Comparison of ENCODE assay signal across 7 cellular contexts in genomic region chr7:25098096-25099046, GRCh38. TPM values are rescaled to one million over a fixed set of nuclear protein-coding genes. Genes with fewer than 3 reads are reported as not detected.
DNase-seq lines count a peak whose midpoint lies in the region; ATAC-seq and TF ChIP-seq lines count a peak whose summit lies in the region.

No MANE protein-coding gene starts in this region.

- H3K27me3 Mint-ChIP-seq in chondrocyte (ENCODE audit: low read depth), result peaks cover 2% of the 10 kb centered on the region

- H3K4me3 Mint-ChIP-seq in chondrocyte (ENCODE audit: unreplicated experiment), result no peak overlapping the region

- TF ChIP-seq CTCF in GM12874 (IDR thresholded peaks at IDR 0.05; ENCODE audit: insufficient read depth, low read depth, low read length) (peak; percentile 86), chondrocyte (IDR thresholded peaks at IDR 0.05) (peak; percentile 93), left lung (IDR thresholded peaks at IDR 0.05) (peak; percentile 81 to 90)

- H3K9me3 ChIP-seq in left lung, result no peaks in the 10 kb centered on the region

- no peaks in the 10 kb centered on the region for H3K36me3 ChIP-seq in left lung

- no peaks in the 10 kb centered on the region for H3K27me3 ChIP-seq in left lung

- no peaks in the 10 kb centered on the region for H3K4me1 ChIP-seq in left lung

- no peak overlapping the region for H3K27ac ChIP-seq in left lung

- DNase-seq in NCI-H2227 treated with DMSO at 0.1 percent for 48 hours (lab: John Stamatoyannopoulos, UW) (peak; percentile 57), chondrocyte (ENCODE audit: low spot score) (no peak), left lung (peak in 1 of 2 donors; percentile 58)
- DNase-seq in stimulated activated CD4-positive, alpha-beta T cell treated with anti-CD3 and anti-CD28 coated beads, TNF-alpha, amount 100 ng/mL, for 1 hour (ENCODE audit: low read depth in 3 of 3, low spot score in 1 of 3), result peak; percentile 13 to 25 (median 25)

- peak; percentile 80 for ATAC-seq in HG02885 (IDR thresholded peaks at IDR 0.05; ENCODE audit: poor library complexity, unreplicated experiment)
- ATAC-seq in activated CD4-positive, CD25-positive, alpha-beta regulatory T cell treated with anti-CD3 and anti-CD28 coated beads, Interleukin-2, amount 50 U/mL, for 24 hours, result peak; percentile 49 to 69
- peak; percentile 84 for ATAC-seq in left lung

- H3K4me3 ChIP-seq in left lung, result no peak overlapping the region

- peaks cover 2% of the 10 kb centered on the region for H3K36me3 Mint-ChIP-seq in chondrocyte (ENCODE audit: low read depth)

- intact Hi-C loops in left lung (cut with DNase I), result no loop called here

- H3K27ac Mint-ChIP-seq in chondrocyte (ENCODE audit: unreplicated experiment), result no peak overlapping the region

- H3K4me1 Mint-ChIP-seq in chondrocyte (ENCODE audit: low read depth), result peaks cover 6% of the 10 kb centered on the region

- no peaks in the 10 kb centered on the region for H3K9me3 Mint-ChIP-seq in chondrocyte (ENCODE audit: low read depth)

RNA-seq across cellular contexts. Expression of gene CYCS, which starts 26.7 kb away (rescaled TPM):
- 72.6 to 94.4 TPM (median 76.7 TPM) in 3 replicates for total RNA-seq in chondrocyte
- 100 to 1,000 TPM in 1 of 2 donors, 10 to 100 TPM in 1; 79.5 to 106 TPM for total RNA-seq in left lung
